21 cellular contexts compared by ENCODE assay signal in the genomic region with DNA sequence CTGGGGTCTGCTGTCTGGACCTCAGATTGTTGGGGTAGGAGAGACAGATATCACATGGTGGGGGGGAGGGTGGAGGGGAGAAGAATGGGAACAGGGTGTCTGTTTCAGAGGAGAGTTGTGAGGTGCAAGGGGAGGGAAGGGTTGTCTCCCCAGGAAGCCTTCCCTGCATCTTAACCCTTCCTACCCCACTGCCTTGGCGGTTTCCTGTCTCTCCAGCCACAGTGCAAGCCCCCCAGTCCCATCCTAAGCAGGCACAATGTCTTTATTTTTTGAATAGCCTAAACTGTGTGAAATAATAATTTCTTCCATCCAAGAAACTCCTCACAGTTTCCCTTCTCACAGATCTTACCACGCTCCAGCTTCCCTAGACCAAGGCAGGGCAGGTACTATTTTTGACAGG. TPM values are rescaled to one million over a fixed set of nuclear protein-coding genes. Genes with fewer than 3 reads are reported as not detected.
DNase-seq lines count a peak whose midpoint lies in the region; ATAC-seq and TF ChIP-seq lines count a peak whose summit lies in the region.
"Had no signal": no experiment of that assay in that cellular context is flagged by ENCODE, and none has a peak within 500 bp of the region (broad histone marks: within the 10 kb centered on the region; RNA-seq: fewer than 3 reads in every experiment).

No MANE protein-coding gene starts in this region.

- no peaks in the 10 kb centered on the region for H3K9me3 ChIP-seq in CD8-positive, alpha-beta memory T cell (ENCODE audit: low read length)
- H3K9me3 ChIP-seq in iPS-20b (ENCODE audit: insufficient read depth, low read depth, low read length) = no peaks in the 10 kb centered on the region
- H3K9me3 ChIP-seq in neural progenitor cell (ENCODE audit: low read depth) = no peaks in the 10 kb centered on the region
- no peaks in the 10 kb centered on the region for H3K9me3 ChIP-seq in gastrocnemius medialis
- H3K9me3 ChIP-seq: colonic mucosa, prostate gland, thyroid gland had no signal

- H3K79me2 ChIP-seq in neural progenitor cell (ENCODE audit: low read depth) = peaks cover 68% of the 10 kb centered on the region

- peaks cover 82% of the 10 kb centered on the region for H4K20me1 ChIP-seq in neural progenitor cell (ENCODE audit: low read depth)

- CTCF ChIA-PET in CD8-positive, alpha-beta memory T cell (lab: Charles Lee) = no interaction called here

- in situ Hi-C loops in gastrocnemius medialis (cut with MboI; ENCODE audit: low sequenced_read_pairs in 4 of 4) = no loop called here

- no peak for TF ChIP-seq POLR2A in gastrocnemius medialis (IDR thresholded peaks at IDR 0.05)

- H3K36me3 ChIP-seq in CD8-positive, alpha-beta memory T cell (ENCODE audit: insufficient read depth, low read length) = no peaks in the 10 kb centered on the region
- H3K36me3 ChIP-seq in iPS-20b (ENCODE audit: insufficient read depth, low read depth, low read length) (no peaks in the 10 kb centered on the region; the same call in 1 of the 2 replicates), neural progenitor cell (no peaks in the 10 kb centered on the region), gastrocnemius medialis (no peaks in the 10 kb centered on the region)
- H3K36me3 ChIP-seq: colonic mucosa, thyroid gland had no signal

- TF ChIP-seq CTCF in neural progenitor cell (IDR thresholded peaks at IDR 0.05) = no peak
- TF ChIP-seq CTCF in gastrocnemius medialis (IDR thresholded peaks at IDR 0.05 in 4 of 5, conservative IDR thresholded peaks at IDR 0.05 in 1 of 5) = no peak

- peak overlapping the region; percentile 12 to 95 (median 57) for H3K4me3 Mint-ChIP-seq in CD8-positive, alpha-beta memory T cell
- H3K4me3 Mint-ChIP-seq in activated T-helper 17 cell treated with anti-CD3 and anti-CD28 coated beads, Interleukin-2, amount 50 U/mL, for 72 hours = peak overlapping the region; percentile 81
- H3K4me3 Mint-ChIP-seq in neural progenitor cell = peak overlapping the region; percentile 100
- H3K4me3 Mint-ChIP-seq: activated CD4-positive, alpha-beta T cell treated with anti-CD3 and anti-CD28 coated beads, Interleukin-2, amount 10 ng/mL, durations not matched to agents 24 days and 14 days had no signal

- H2AFZ ChIP-seq in neural progenitor cell (replicated peaks) = no peak overlapping the region

- H3K4me3 ChIP-seq in CD8-positive, alpha-beta memory T cell (ENCODE audit: low read length) = no peak overlapping the region
- peak overlapping the region; percentile 92; the same call in 1 of the 2 replicates for H3K4me3 ChIP-seq in iPS-20b (ENCODE audit: low read length)
- H3K4me3 ChIP-seq in neural progenitor cell = no peak overlapping the region
- no peak overlapping the region for H3K4me3 ChIP-seq in gastrocnemius medialis
- H3K4me3 ChIP-seq: colonic mucosa, prostate gland, thyroid gland had no signal

- H3K27ac ChIP-seq in CD8-positive, alpha-beta memory T cell (ENCODE audit: low read depth, low read length) = no peak overlapping the region
- H3K27ac ChIP-seq in iPS-20b (ENCODE audit: low read length) = no peak overlapping the region
- H3K27ac ChIP-seq in neural progenitor cell = no peak overlapping the region
- H3K27ac ChIP-seq in gastrocnemius medialis = no peak overlapping the region
- H3K27ac ChIP-seq: brain microvascular endothelial cell, colonic mucosa, prostate gland had no signal

- DNase-seq in CD8-positive, alpha-beta memory T cell = no peak
- DNase-seq in neural progenitor cell (ENCODE audit: low spot score) (no peak), gastrocnemius medialis (no peak), NCI-H2107 treated with DMSO at 0.1 percent for 48 hours (lab: John Stamatoyannopoulos, UW; ENCODE audit: unreplicated experiment) (no peak), COLO829 (ENCODE audit: low spot score) (no peak)
- DNase-seq: activated CD4-positive, alpha-beta T cell treated with anti-CD3 and anti-CD28 coated beads, Interleukin-2, amount 10 ng/mL, durations not matched to agents 24 days and 14 days; brain microvascular endothelial cell; colonic mucosa; IMR-90; left ventricle myocardium superior; NCI-H1436 treated with DMSO at 0.1 percent for 48 hours; NCI-H2171; NCI-H526 treated with DMSO at 0.1 percent for 48 hours; stimulated activated CD4-positive, alpha-beta T cell treated with anti-CD3 and anti-CD28 coated beads, Interleukin-1b, Interleukin-23, amount 100 ng/mL, for 48 hours; stimulated activated naive CD4-positive, alpha-beta T cell; SW 1271; thyroid gland had no signal

- H3K4me1 Mint-ChIP-seq in CD8-positive, alpha-beta memory T cell = peaks cover 25 to 37% (median 37%) of the 10 kb centered on the region in 3 donors
- peaks cover 12% of the 10 kb centered on the region for H3K4me1 Mint-ChIP-seq in activated T-helper 17 cell treated with anti-CD3 and anti-CD28 coated beads, Interleukin-2, amount 50 U/mL, for 72 hours
- peaks cover 65% of the 10 kb centered on the region for H3K4me1 Mint-ChIP-seq in neural progenitor cell

- H3K27me3 Mint-ChIP-seq in CD8-positive, alpha-beta memory T cell = peaks cover 6 to 10% of the 10 kb centered on the region in 2 donors
- no peaks in the 10 kb centered on the region for H3K27me3 Mint-ChIP-seq in activated T-helper 17 cell treated with anti-CD3 and anti-CD28 coated beads, Interleukin-2, amount 50 U/mL, for 72 hours
- H3K27me3 Mint-ChIP-seq in neural progenitor cell (ENCODE audit: insufficient read depth, low read depth) = peaks cover 6% of the 10 kb centered on the region

- H3K27ac Mint-ChIP-seq in CD8-positive, alpha-beta memory T cell = peak overlapping the region in 2 of 8 donors; percentile 51 to 68
- H3K27ac Mint-ChIP-seq in activated T-helper 17 cell treated with anti-CD3 and anti-CD28 coated beads, Interleukin-2, amount 50 U/mL, for 72 hours = no peak overlapping the region
- peak overlapping the region; percentile 81 for H3K27ac Mint-ChIP-seq in neural progenitor cell
- H3K27ac Mint-ChIP-seq: activated CD4-positive, alpha-beta T cell treated with anti-CD3 and anti-CD28 coated beads, Interleukin-2, amount 10 ng/mL, durations not matched to agents 24 days and 14 days had no signal

- no peak overlapping the region for H3K9ac ChIP-seq in iPS-20b (ENCODE audit: low read depth, low read length)
- H3K9ac ChIP-seq in neural progenitor cell = no peak overlapping the region

- H3K4me2 ChIP-seq in neural progenitor cell = peak overlapping the region; percentile 97

- POLR2A ChIA-PET in CD8-positive, alpha-beta memory T cell (lab: Charles Lee) = no interaction called here

- H3K4me1 ChIP-seq in CD8-positive, alpha-beta memory T cell (ENCODE audit: insufficient read depth, low read length) = peaks cover 42% of the 10 kb centered on the region
- H3K4me1 ChIP-seq in iPS-20b (ENCODE audit: insufficient read depth, low read length) = peaks cover 58% of the 10 kb centered on the region
- H3K4me1 ChIP-seq in neural progenitor cell = peaks cover 57% of the 10 kb centered on the region
- H3K4me1 ChIP-seq in gastrocnemius medialis = peaks cover 21 to 45% of the 10 kb centered on the region in 2 donors

- no peaks in the 10 kb centered on the region for H3K9me3 Mint-ChIP-seq in CD8-positive, alpha-beta memory T cell
- no peaks in the 10 kb centered on the region for H3K9me3 Mint-ChIP-seq in activated T-helper 17 cell treated with anti-CD3 and anti-CD28 coated beads, Interleukin-2, amount 50 U/mL, for 72 hours
- H3K9me3 Mint-ChIP-seq in neural progenitor cell = no peaks in the 10 kb centered on the region
- H3K9me3 Mint-ChIP-seq: activated CD4-positive, alpha-beta T cell treated with anti-CD3 and anti-CD28 coated beads, Interleukin-2, amount 10 ng/mL, durations not matched to agents 24 days and 14 days had no signal

- intact Hi-C loops in gastrocnemius medialis (cut with DNase I; ENCODE audit: low total_unique reads) = loop anchor here (5.0 kb wide), 6 partner anchors 42 to 228 kb away; a partner anchor contains a TSS

- H3K27me3 ChIP-seq in CD8-positive, alpha-beta memory T cell (ENCODE audit: insufficient read depth, low read length, poor library complexity, severe bottlenecking) = peaks cover 23% of the 10 kb centered on the region
- H3K27me3 ChIP-seq in iPS-20b (ENCODE audit: insufficient read depth, low read length) (peaks cover 86% of the 10 kb centered on the region), neural progenitor cell (peaks cover 86% of the 10 kb centered on the region), gastrocnemius medialis (no peaks in the 10 kb centered on the region)
- H3K27me3 ChIP-seq: brain microvascular endothelial cell, colonic mucosa, thyroid gland had no signal

- H3K36me3 Mint-ChIP-seq in CD8-positive, alpha-beta memory T cell = peaks cover 3 to 10% (median 5%) of the 10 kb centered on the region in 3 donors
- peaks cover 22% of the 10 kb centered on the region for H3K36me3 Mint-ChIP-seq in activated T-helper 17 cell treated with anti-CD3 and anti-CD28 coated beads, Interleukin-2, amount 50 U/mL, for 72 hours (ENCODE audit: low read depth)
- peaks cover 31% of the 10 kb centered on the region for H3K36me3 Mint-ChIP-seq in neural progenitor cell

- H3F3A ChIP-seq in neural progenitor cell (ENCODE audit: low read depth) = peaks cover 11% of the 10 kb centered on the region

- no peak for ATAC-seq in activated T-helper 17 cell treated with anti-CD3 and anti-CD28 coated beads, Interleukin-2, amount 50 U/mL, for 72 hours (replicated peaks)
- ATAC-seq in gastrocnemius medialis (no peak), HG03378 (IDR thresholded peaks at IDR 0.05; ENCODE audit: unreplicated experiment) (no peak)
- ATAC-seq: left ventricle myocardium superior had no signal

RNA-seq across cellular contexts. Expression of a gene that starts 3.5 kb away (rescaled TPM):
- 10 to 100 TPM; 22.2 to 22.3 TPM for total RNA-seq in CD8-positive, alpha-beta memory T cell
- 1.6 TPM for polyA plus RNA-seq in CD8-positive, alpha-beta memory T cell
- total RNA-seq in activated T-helper 17 cell treated with anti-CD3 and anti-CD28 coated beads, Interleukin-2, amount 50 U/mL, for 72 hours = 10 to 100 TPM in 1 of 2 donors, 1 to 10 TPM in 1; 8.7 to 11.6 TPM
- 2.7 and 6.9 TPM in 2 replicates for total RNA-seq in neural progenitor cell (ENCODE audit: low replicate concordance)
- 10 to 100 TPM in 1 of 4 donors, 1 to 10 TPM in 3; 3.4 to 11.4 (median 6.5) TPM for total RNA-seq in gastrocnemius medialis
